Comparison of ENCODE assay signal across 8 cellular contexts in the genomic region with DNA sequence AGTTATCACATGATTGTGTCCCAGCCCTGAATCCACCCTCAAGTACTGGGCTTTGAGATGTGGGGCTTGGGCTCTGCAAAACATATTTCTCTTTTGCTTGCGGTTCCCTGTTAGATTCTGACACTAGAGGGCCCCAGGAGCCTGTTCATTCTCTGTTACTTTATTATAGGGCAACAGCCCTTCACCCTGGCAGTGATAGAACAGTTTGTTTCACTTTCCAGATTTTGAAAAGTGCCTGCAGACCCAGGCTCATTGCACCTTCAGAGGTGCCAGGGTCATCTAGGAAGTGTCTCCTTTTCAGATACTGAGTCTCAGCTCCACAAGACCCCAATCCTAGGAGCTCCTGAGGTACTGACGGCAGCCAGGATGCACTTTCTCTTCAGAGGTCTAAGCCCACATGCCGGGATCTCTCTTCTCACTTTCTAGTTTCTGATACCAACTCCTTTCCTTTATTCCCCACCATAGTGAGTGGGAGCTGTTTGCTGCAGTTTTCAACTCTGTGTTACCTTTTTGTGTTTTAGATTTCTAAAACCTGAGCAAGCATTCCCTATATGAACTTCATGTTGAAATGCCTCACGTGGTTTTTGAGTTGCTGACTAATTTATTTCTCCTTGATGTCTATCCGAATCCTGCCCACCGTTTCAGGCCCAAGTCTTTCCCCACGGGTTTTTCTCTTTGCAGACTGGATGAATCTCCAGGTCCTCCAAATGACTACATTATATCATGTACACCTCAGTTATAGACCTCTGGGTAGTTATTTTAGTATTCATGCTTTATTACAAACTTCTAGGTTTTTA. TPM values are rescaled to one million over a fixed set of nuclear protein-coding genes. Genes with fewer than 3 reads are reported as not detected.
DNase-seq lines count a peak whose midpoint lies in the region; ATAC-seq, FAIRE-seq and TF ChIP-seq lines count a peak whose summit lies in the region.

No MANE protein-coding gene starts in this region.

- no peak overlapping the region for H2BK5ac ChIP-seq in H1 (ENCODE audit: low read depth, low read length)

- no peak overlapping the region for H4K5ac ChIP-seq in H1 (ENCODE audit: insufficient read length, low read depth, low read length)

- in situ Hi-C loops in ACHN (cut with HindIII; ENCODE audit: low pct_ligation_motif_present, low pct_unique_long_range_greater_than_20kb, low sequenced_read_pairs), result no loop called here

- no peaks in the 10 kb centered on the region for H3K23me2 ChIP-seq in H1 (ENCODE audit: low read depth, low read length)

- H3K36me3 ChIP-seq in H1 (ENCODE audit: control insufficient read depth in 2 of 4, insufficient read depth in 4 of 4, low read length in 3 of 4), result no peaks in the 10 kb centered on the region
- no peaks in the 10 kb centered on the region for H3K36me3 ChIP-seq in mucosa of descending colon (ENCODE audit: low read depth)
- no peaks in the 10 kb centered on the region for H3K36me3 ChIP-seq in thyroid gland

- DNase-seq in ACHN, result peak; percentile 69
- DNase-seq in NCI-H748 treated with DMSO at 0.1 percent for 48 hours (lab: John Stamatoyannopoulos, UW), result peak; percentile 84
- peak; percentile 45 to 46 for DNase-seq in activated CD4-positive, alpha-beta T cell treated with anti-CD3 and anti-CD28 coated beads, Interleukin-2, amount 50 U/mL, for 4 hours
- no peak for DNase-seq in H1 (ENCODE audit: low read depth in 1 of 2, low spot score in 2 of 2)
- DNase-seq in mucosa of descending colon, result peak in 1 of 3 donors; percentile 77
- peak; percentile 17 to 20 for DNase-seq in thyroid gland

- H3K4me1 ChIP-seq in H1 (replicated peaks in 1 of 4; ENCODE audit: control insufficient read depth in 3 of 4, insufficient read depth in 4 of 4, low read length in 3 of 4), result no peaks in the 10 kb centered on the region
- H3K4me1 ChIP-seq in mucosa of descending colon (ENCODE audit: low read depth), result no peaks in the 10 kb centered on the region
- H3K4me1 ChIP-seq in thyroid gland, result no peaks in the 10 kb centered on the region

- intact Hi-C loops in mucosa of descending colon (cut with DNase I, micrococcal nuclease) (loop anchor here in 1 of 2 donors (2.0 kb wide), 1 partner anchor 471 kb away; no protein-coding TSS in a partner anchor), thyroid gland (cut with DNase I) (no loop called here)

- H3K9ac ChIP-seq in H1 (replicated peaks in 1 of 4; ENCODE audit: extremely low read depth in 1 of 4, low read depth in 3 of 4, low read length in 3 of 4), result no peak overlapping the region

- H3K4me3 ChIP-seq in H1 (ENCODE audit: extremely low read depth in 1 of 4, insufficient read depth in 2 of 4, low read depth in 3 of 4, low read length in 4 of 4) (peak overlapping the region in 1 of 4 experiments; percentile 17; a peak in 1 of 8 replicates), mucosa of descending colon (no peak overlapping the region), thyroid gland (replicated peaks in 1 of 3) (no peak overlapping the region)

- H3K9me3 ChIP-seq in H1 (ENCODE audit: insufficient read depth in 2 of 2, low read depth in 1 of 2, low read length in 1 of 2), result no peaks in the 10 kb centered on the region
- H3K9me3 ChIP-seq in mucosa of descending colon, result no peaks in the 10 kb centered on the region
- H3K9me3 ChIP-seq in thyroid gland, result no peaks in the 10 kb centered on the region

- H3K14ac ChIP-seq in H1 (ENCODE audit: insufficient read length), result no peak overlapping the region

- no peak overlapping the region for H2AK5ac ChIP-seq in H1 (ENCODE audit: low read depth, low read length)

- peak; percentile 13 for FAIRE-seq in H1 (lab: Jason Lieb, UNC)

- H3K27ac ChIP-seq in H1 (ENCODE audit: low read depth, low read length) (no peak overlapping the region), thyroid gland (no peak overlapping the region)

- H2BK120ac ChIP-seq in H1 (replicated peaks; ENCODE audit: low read depth, low read length), result no peak overlapping the region

- no peak overlapping the region; a peak in 1 of 4 replicates for H3K4me2 ChIP-seq in H1 (ENCODE audit: insufficient read depth in 1 of 2, low read depth in 2 of 2, low read length in 2 of 2)

- ATAC-seq in GM18498 (IDR thresholded peaks at IDR 0.05; ENCODE audit: unreplicated experiment) (peak; percentile 86), HG03442 (IDR thresholded peaks at IDR 0.05; ENCODE audit: unreplicated experiment) (peak; percentile 73), mucosa of descending colon (peak; percentile 92)

- H3K79me2 ChIP-seq in H1 (ENCODE audit: control insufficient read depth in 1 of 2, insufficient read depth in 2 of 2, low read length in 2 of 2), result no peaks in the 10 kb centered on the region

- H4K91ac ChIP-seq in H1 (replicated peaks; ENCODE audit: insufficient read length, low read length), result no peak overlapping the region

- no peak overlapping the region for H3K23ac ChIP-seq in H1 (ENCODE audit: insufficient read length)

- WGBS in H1 (ENCODE audit: extremely low coverage in 1 of 2, insufficient coverage in 1 of 2, insufficient read length in 1 of 2, insufficient replicate concordance in 2 of 2, low coverage in 1 of 2, low lambda C conversion rate in 2 of 2, missing lambda C conversion rate in 1 of 2), 2 experiments, result 61% methylated on average over 7 of the region's 7 CpGs; no CpG with 5 or more reads in 1 of the 2 experiments
- 53 to 54% methylated on average over 7 of the region's 7 CpGs for WGBS in thyroid gland, 2 donors

- H3K79me1 ChIP-seq in H1 (ENCODE audit: low read depth, low read length), result no peaks in the 10 kb centered on the region

- no peak overlapping the region for H3K4ac ChIP-seq in H1 (replicated peaks; ENCODE audit: insufficient read length, low read depth, low read length)

- TF ChIP-seq POLR2A in H1 (IDR thresholded peaks at IDR 0.05; ENCODE audit: control extremely low read depth in 1 of 2, low read depth in 2 of 2, low read length in 2 of 2) (no peak), thyroid gland (IDR thresholded peaks at IDR 0.05) (no peak)

- peaks cover 13 to 26% (median 17%) of the 10 kb centered on the region in 4 experiments for H3K27me3 ChIP-seq in H1 (replicated peaks in 1 of 4; ENCODE audit: control insufficient read depth in 3 of 4, extremely low read depth in 1 of 4, insufficient read depth in 3 of 4, low read length in 3 of 4)
- H3K27me3 ChIP-seq in thyroid gland, result no peaks in the 10 kb centered on the region

- POLR2A ChIA-PET in H1 (lab: Charles Lee; ENCODE audit: partially characterized antibody), result interaction anchor here (0.7 kb wide), 1 partner anchor 13 kb away, joined by 3 read pairs; no protein-coding TSS in a partner anchor

- H4K8ac ChIP-seq in H1 (ENCODE audit: extremely low read depth, insufficient read depth, low read length), result no peak overlapping the region

- no peak overlapping the region for H3K56ac ChIP-seq in H1 (replicated peaks; ENCODE audit: insufficient read length, low read depth, low read length)

- H2BK20ac ChIP-seq in H1 (ENCODE audit: low read length), result no peak overlapping the region

- H4K20me1 ChIP-seq in H1 (replicated peaks in 1 of 2; ENCODE audit: control insufficient read depth in 1 of 2, insufficient read depth in 2 of 2, low read length in 2 of 2), result no peaks in the 10 kb centered on the region

- CTCF ChIA-PET in H1 (lab: Charles Lee; ENCODE audit: partially characterized antibody), result interaction anchor here (0.9 to 1.0 kb wide), 2 partner anchors 24 to 451 kb away, joined by 3 to 4 read pairs; no protein-coding TSS in a partner anchor

- no peak overlapping the region for H2BK12ac ChIP-seq in H1 (ENCODE audit: low read depth, low read length)

- peak overlapping the region; percentile 72; the same call in 1 of the 2 replicates for H2AFZ ChIP-seq in H1 (ENCODE audit: low read length)

- peak; percentile 88 to 95 for TF ChIP-seq RAD21 in H1 (IDR thresholded peaks at IDR 0.05 in 1 of 2, conservative IDR thresholded peaks at IDR 0.05 in 1 of 2; ENCODE audit: low read depth in 2 of 2, low read length in 2 of 2)

- no peak overlapping the region for H2BK15ac ChIP-seq in H1 (ENCODE audit: low read length)

- no peak overlapping the region for H3K18ac ChIP-seq in H1 (ENCODE audit: extremely low read depth, low read length)

- TF ChIP-seq CTCF in H1 (IDR thresholded peaks at IDR 0.05; ENCODE audit: control extremely low read depth in 1 of 3, insufficient read depth in 1 of 3, low read depth in 1 of 3, low read length in 3 of 3) (peak; percentile 3 to 72 (median 71)), mucosa of descending colon (IDR thresholded peaks at IDR 0.05) (peak; percentile 35), thyroid gland (IDR thresholded peaks at IDR 0.05) (peak in 4 of 6 experiments; percentile 27 to 57 (median 41))

- TF ChIP-seq EP300 in H1 (IDR thresholded peaks at IDR 0.05; ENCODE audit: borderline replicate concordance in 1 of 2, low read depth in 2 of 2, low read length in 2 of 2), result no peak

TF ChIP-seq in H1, 55 proteins besides CTCF, POLR2A, EP300 and RAD21 (continues in another document):
- TF ChIP-seq TBP (IDR thresholded peaks at IDR 0.05; ENCODE audit: low read depth, low read length) (no peak), FOSL1 (IDR thresholded peaks at IDR 0.05; ENCODE audit: insufficient read depth, low read depth, low read length) (no peak), RBBP5 (IDR thresholded peaks at IDR 0.05; ENCODE audit: borderline replicate concordance, low read depth, low read length) (no peak), SUZ12 (IDR thresholded peaks at IDR 0.05; ENCODE audit: low read length) (no peak)

RNA-seq across cellular contexts. Expression of a gene that starts 10.9 kb away (rescaled TPM):
- total RNA-seq in H1 (2021; fragmentation: NEBNext Ultra II Directional; extraction: Animal tissue kit (Norgen Biotek cat#: 25700)), result 20.5 and 20.6 TPM in 2 replicates
- 28.4 and 30.7 TPM in 2 replicates for polyA plus RNA-seq in H1 (2011; rRNA removed)
- 26.5 TPM for polyA plus RNA-seq in H1 (2011; cell fraction: cytosol; rRNA removed)
- 17.6 TPM for polyA plus RNA-seq in H1 (2011; cell fraction: nucleus; rRNA removed)
- 15.1 to 19.6 TPM (median 18.5 TPM) in 4 replicates for polyA plus RNA-seq in H1 (2012, experiment 1 of 2)
- polyA plus RNA-seq in H1 (2012, experiment 2 of 2), result 19.3 TPM
- polyA plus RNA-seq in H1 (2013, experiment 1 of 2), result 16.1 TPM
- polyA plus RNA-seq in H1 (2013, experiment 2 of 2), result 16.3 TPM
- 10.8 and 10.9 TPM in 2 replicates for polyA minus RNA-seq in H1 (2011; rRNA and poly(A)+ RNA removed)
- 10.6 TPM for polyA minus RNA-seq in H1 (2011; cell fraction: cytosol; rRNA and poly(A)+ RNA removed)
- polyA minus RNA-seq in H1 (2011; cell fraction: nucleus; rRNA and poly(A)+ RNA removed), result 12.5 TPM
- 10 to 100 TPM; 13.1 to 17.3 (median 13.6) TPM for total RNA-seq in mucosa of descending colon
- total RNA-seq in thyroid gland, result 10 to 100 TPM; 11.9 to 17.6 (median 15.0) TPM

RNA-seq across cellular contexts. Expression of a gene that starts 51.9 kb away (rescaled TPM):
- 29.7 and 35.0 TPM in 2 replicates for total RNA-seq in H1 (2021; fragmentation: NEBNext Ultra II Directional; extraction: Animal tissue kit (Norgen Biotek cat#: 25700))
- polyA plus RNA-seq in H1 (2011; rRNA removed), result 3.5 and 5.3 TPM in 2 replicates
- polyA plus RNA-seq in H1 (2011; cell fraction: cytosol; rRNA removed), result 7.8 TPM
- 15.4 TPM for polyA plus RNA-seq in H1 (2011; cell fraction: nucleus; rRNA removed)
- polyA plus RNA-seq in H1 (2012, experiment 1 of 2), result 8.2 to 16.9 TPM (median 10.0 TPM) in 4 replicates
- polyA plus RNA-seq in H1 (2012, experiment 2 of 2), result 0.92 TPM
- polyA plus RNA-seq in H1 (2013, experiment 1 of 2), result 11.2 TPM
- 11.5 TPM for polyA plus RNA-seq in H1 (2013, experiment 2 of 2)
- 26.9 and 33.6 TPM in 2 replicates for polyA minus RNA-seq in H1 (2011; rRNA and poly(A)+ RNA removed)
- 17.0 TPM for polyA minus RNA-seq in H1 (2011; cell fraction: cytosol; rRNA and poly(A)+ RNA removed)
- 112 TPM for polyA minus RNA-seq in H1 (2011; cell fraction: nucleus; rRNA and poly(A)+ RNA removed)
- 10 to 100 TPM; 17.1 to 33.7 (median 19.0) TPM for total RNA-seq in mucosa of descending colon
- total RNA-seq in thyroid gland, result 10 to 100 TPM; 19.3 to 40.4 (median 22.1) TPM

Comparison
In these comparisons a context has a peak if more than half of its experiments do, and no peak if none do; other contexts are left out.
1. DNase-seq: peak in ACHN (single experiment), NCI-H748 treated with DMSO at 0.1 percent for 48 hours (single experiment), activated CD4-positive, alpha-beta T cell treated with anti-CD3 and anti-CD28 coated beads, Interleukin-2, amount 50 U/mL, for 4 hours (2 of 2) and thyroid gland (2 of 2); none in H1 (0 of 2).
2. Peak in every context shown above with its lines, with median percentiles within 50 percentile points of each other: ATAC-seq and CTCF ChIP-seq.